In the genomic region with DNA sequence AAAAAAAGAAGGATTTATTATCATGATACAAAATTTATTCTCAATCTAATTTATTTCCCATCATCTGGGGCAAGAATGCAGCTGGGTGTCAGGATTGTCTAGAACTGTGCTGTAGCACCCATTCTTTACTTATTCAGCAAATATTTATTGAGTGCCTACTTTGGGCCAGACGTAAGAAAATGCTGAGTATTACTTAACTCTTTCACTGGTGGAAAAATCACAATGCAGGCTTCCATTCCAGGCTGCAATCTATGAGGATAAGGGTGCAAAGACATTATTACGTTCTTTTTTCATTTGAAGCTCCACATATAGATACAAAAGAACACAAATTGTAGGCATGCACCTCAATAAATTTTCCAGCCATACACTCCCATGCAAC, we compare ENCODE assay signal across 31 cellular contexts.
"Had no signal": no experiment of that assay in that cellular context is flagged by ENCODE, and none has a peak within 500 bp of the region (broad histone marks: within the 10 kb centered on the region; RNA-seq: fewer than 3 reads in every experiment).

No MANE protein-coding gene starts in this region.

- ATAC-seq: left colon; left lung; lower lobe of right lung; natural killer cell; psoas muscle; sciatic nerve; stimulated activated naive B cell treated with anti-CD40 and anti-IgM and Interleukin-4, amounts not matched to agents 10 μg/mL and 1 μg/mL and 100 μg/mL, for 72 hours; upper lobe of right lung had no signal

- H3K27ac Mint-ChIP-seq: immature natural killer cell; mesothelial cell of epicardium; naive B cell; natural killer cell; nephron progenitor cell; neural progenitor cell; stimulated activated naive B cell treated with anti-CD40 and anti-IgM and Interleukin-4, amounts not matched to agents 10 μg/mL and 1 μg/mL and 100 μg/mL, for 72 hours had no signal

- H3K27me3 ChIP-seq: neural progenitor cell, stomach, testis, tibial artery, upper lobe of right lung had no signal

- H3K4me3 Mint-ChIP-seq: immature natural killer cell; mesothelial cell of epicardium; natural killer cell; nephron progenitor cell; neural progenitor cell; stimulated activated naive B cell treated with anti-CD40 and anti-IgM and Interleukin-4, amounts not matched to agents 10 μg/mL and 1 μg/mL and 100 μg/mL, for 72 hours had no signal

- H3K27ac ChIP-seq: left lung, lower lobe of right lung, neural progenitor cell, neutrophil, parathyroid adenoma, psoas muscle, skin epidermis, stomach, testis, tibial artery, upper lobe of right lung had no signal

- H3K36me3 Mint-ChIP-seq: immature natural killer cell; mesothelial cell of epicardium; naive B cell; natural killer cell; neural progenitor cell; stimulated activated naive B cell treated with anti-CD40 and anti-IgM and Interleukin-4, amounts not matched to agents 10 μg/mL and 1 μg/mL and 100 μg/mL, for 72 hours had no signal

- H3K4me1 Mint-ChIP-seq: immature natural killer cell; naive B cell; natural killer cell; stimulated activated naive B cell treated with anti-CD40 and anti-IgM and Interleukin-4, amounts not matched to agents 10 μg/mL and 1 μg/mL and 100 μg/mL, for 72 hours had no signal

- H3K9me3 ChIP-seq: left lung, lower lobe of right lung, neutrophil, psoas muscle, stomach, testis, tibial artery, upper lobe of right lung had no signal

- H3K36me3 ChIP-seq: left lung, lower lobe of right lung, neural progenitor cell, neutrophil, stomach, tibial artery, upper lobe of right lung had no signal

- H3K4me1 ChIP-seq: left lung, lower lobe of right lung, neural progenitor cell, parathyroid adenoma, psoas muscle, testis, tibial artery, upper lobe of right lung had no signal

- FAIRE-seq: islet of Langerhans, kidney had no signal

- H3K4me3 ChIP-seq: left lung, lower lobe of right lung, neural progenitor cell, psoas muscle, skin epidermis, stomach, testis, tibial artery, upper lobe of right lung had no signal

- H3K9me3 Mint-ChIP-seq: immature natural killer cell, mesothelial cell of epicardium, naive B cell, natural killer cell, nephron progenitor cell had no signal

- DNase-seq: hypothalamus; immature natural killer cell; kidney; left colon; left lung; lower lobe of right lung; mammary epithelial cell; mesenchymal stem cell; naive B cell; natural killer cell; nephron progenitor cell; occipital lobe; psoas muscle; stimulated activated CD4-positive, alpha-beta T cell treated with anti-CD3 and anti-CD28 coated beads, Interleukin-12 subunit alpha, Interleukin-12 subunit beta, amount 100 ng/mL, for 4 hours; stimulated activated CD4-positive, alpha-beta T cell treated with anti-CD3 and anti-CD28 coated beads, Interleukin-15, amount 100 ng/mL, for 24 hours; stimulated activated CD4-positive, alpha-beta T cell treated with anti-CD3 and anti-CD28 coated beads, Interleukin-2, amount 100 ng/mL, for 24 hours; stimulated activated CD4-positive, alpha-beta T cell treated with anti-CD3 and anti-CD28 coated beads, Interleukin-4, amount 100 ng/mL, for 1 hour; stimulated activated naive B cell treated with anti-CD40 and anti-IgM and Interleukin-4, amounts not matched to agents 10 μg/mL and 1 μg/mL and 100 μg/mL, for 72 hours; stimulated activated naive CD8-positive, alpha-beta T cell treated with anti-CD3 and anti-CD28 coated beads, Interleukin-15, Interleukin-2, amounts not matched to agents 100 U/mL and 50 U/mL, for 24 hours; stomach; testis; tibial artery; trophoblast cell; upper lobe of right lung had no signal
